ENCODE assay signal across 9 cellular contexts in the genomic region with DNA sequence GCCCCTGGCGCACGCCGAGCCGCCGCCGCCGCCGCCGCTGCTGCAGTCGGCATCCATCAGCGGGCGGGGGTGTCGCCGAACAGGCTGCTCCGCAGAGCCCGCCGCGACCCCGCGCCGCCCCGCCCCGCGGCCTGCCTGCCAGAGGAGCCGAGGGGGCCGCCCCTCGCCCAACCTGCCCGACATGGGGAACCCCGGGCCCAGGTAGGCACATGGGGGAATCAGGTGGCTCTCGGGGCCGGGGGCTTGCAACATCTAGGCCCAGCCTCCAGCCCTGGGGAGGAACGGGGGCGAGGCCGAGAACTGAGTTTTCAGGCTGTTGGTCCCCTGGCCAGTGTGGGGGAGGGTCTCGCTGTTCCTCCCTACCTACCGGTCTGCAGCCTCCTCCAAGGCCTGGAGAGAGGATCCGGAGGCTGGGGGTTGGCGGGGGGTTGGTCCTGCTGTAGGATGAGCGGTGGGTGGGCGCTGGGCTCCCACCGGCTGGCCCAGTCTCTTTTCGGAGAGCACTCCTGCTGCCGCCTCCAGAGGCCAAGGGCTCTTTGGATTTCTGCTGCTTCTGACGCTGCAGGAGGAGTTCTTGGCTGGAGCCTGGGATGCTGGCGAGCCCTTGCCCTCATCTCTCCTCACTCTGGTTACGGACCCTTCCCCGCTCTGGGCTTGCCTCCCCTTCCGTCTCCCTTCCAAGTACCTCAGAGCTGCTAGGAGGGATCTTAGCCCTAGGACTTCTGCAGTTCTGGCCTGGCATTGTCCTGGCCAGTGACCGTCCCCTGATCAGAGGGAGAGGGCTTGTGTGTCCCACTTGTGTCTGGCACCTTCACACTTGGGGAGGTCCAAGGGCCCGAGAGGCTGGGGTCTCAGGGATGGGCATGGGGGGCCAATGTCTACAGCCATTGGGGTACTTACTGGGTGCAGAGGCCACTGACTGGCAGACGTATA. TPM values are rescaled to one million over a fixed set of nuclear protein-coding genes. Genes with fewer than 3 reads are reported as not detected.
DNase-seq lines count a peak whose midpoint lies in the region; ATAC-seq and TF ChIP-seq lines count a peak whose summit lies in the region.
"Had no signal": no experiment of that assay in that cellular context is flagged by ENCODE, and none has a peak within 500 bp of the region (broad histone marks: within the 10 kb centered on the region; RNA-seq: fewer than 3 reads in every experiment).

Gene EPB41L1 (plus strand): TSS at position 45 of the 933 bp plus-strand sequence. CDS start 19,038 bp downstream, outside the sequence.

- peak within 1 kb of the TSS; percentile 79 for H3K4me3 Mint-ChIP-seq in T-helper 17 cell
- peak within 1 kb of the TSS; percentile 90 for H3K4me3 Mint-ChIP-seq in neural crest cell

- H3K9me3 Mint-ChIP-seq in neural crest cell, result no peaks in the 10 kb centered on the region

- peaks cover 68% of the 10 kb centered on the region for H3K27me3 Mint-ChIP-seq in T-helper 17 cell
- H3K27me3 Mint-ChIP-seq in neural crest cell (ENCODE audit: low read depth), result peaks cover 10% of the 10 kb centered on the region

- ATAC-seq in T-helper 17 cell, result no peak

- no peaks in the 10 kb centered on the region for H3K9me3 ChIP-seq in T-helper 17 cell (ENCODE audit: control insufficient read depth, low read length, poor library complexity, severe bottlenecking)

- H3K4me1 Mint-ChIP-seq in T-helper 17 cell (peaks cover 6% of the 10 kb centered on the region), neural crest cell (peaks cover 28% of the 10 kb centered on the region)

- TF ChIP-seq CTCF in fibroblast of villous mesenchyme (IDR thresholded peaks at IDR 0.05; ENCODE audit: insufficient read depth, low read depth, low read length), result no peak
- no peak for TF ChIP-seq CTCF in neural crest cell (conservative IDR thresholded peaks at IDR 0.05)

- H3K36me3 Mint-ChIP-seq in T-helper 17 cell (ENCODE audit: low read depth) (peaks cover 2% of the 10 kb centered on the region), neural crest cell (ENCODE audit: low read depth) (no peaks in the 10 kb centered on the region)
- H3K36me3 Mint-ChIP-seq: CD4-positive, CD25-positive, alpha-beta regulatory T cell had no signal

- H3K27ac Mint-ChIP-seq in T-helper 17 cell (no peak within 1 kb of the TSS), neural crest cell (ENCODE audit: unreplicated experiment) (no peak within 1 kb of the TSS)
- H3K27ac Mint-ChIP-seq: CD4-positive, CD25-positive, alpha-beta regulatory T cell had no signal

- DNase-seq in DMS79 treated with DMSO at 0.1 percent for 48 hours (lab: John Stamatoyannopoulos, UW), result peak; percentile 20
- DNase-seq in DMS79 (lab: John Stamatoyannopoulos, UW), result no peak
- no peak for DNase-seq in T-helper 17 cell
- no peak for DNase-seq in fibroblast of villous mesenchyme (ENCODE audit: low read depth)
- no peak for DNase-seq in neural crest cell (ENCODE audit: low read depth, low spot score)
- no peak for DNase-seq in DMS153 (lab: John Stamatoyannopoulos, UW)
- DNase-seq in NK-92 treated with Interleukin-12 subunit alpha and Interleukin-12 subunit beta, amount 100 ng/mL, for 24 hours (lab: John Stamatoyannopoulos, UW), result no peak
- no peak for DNase-seq in NCI-H1436 treated with DMSO at 0.1 percent for 48 hours (lab: John Stamatoyannopoulos, UW)
- DNase-seq: CD4-positive, CD25-positive, alpha-beta regulatory T cell had no signal

- peak within 1 kb of the TSS; percentile 73 for H3K4me3 ChIP-seq in fibroblast of villous mesenchyme (ENCODE audit: low read depth, low read length)

RNA-seq across cellular contexts. Expression of gene EPB41L1, which starts in this region (rescaled TPM):
- total RNA-seq in T-helper 17 cell (under 1 TPM; 0.23 to 0.40 TPM), fibroblast of villous mesenchyme (9.1 and 12.6 TPM in 2 replicates), neural crest cell (30.6 and 33.1 TPM in 2 replicates)
